ENCODE assay signal across 10 cellular contexts in the genomic region with DNA sequence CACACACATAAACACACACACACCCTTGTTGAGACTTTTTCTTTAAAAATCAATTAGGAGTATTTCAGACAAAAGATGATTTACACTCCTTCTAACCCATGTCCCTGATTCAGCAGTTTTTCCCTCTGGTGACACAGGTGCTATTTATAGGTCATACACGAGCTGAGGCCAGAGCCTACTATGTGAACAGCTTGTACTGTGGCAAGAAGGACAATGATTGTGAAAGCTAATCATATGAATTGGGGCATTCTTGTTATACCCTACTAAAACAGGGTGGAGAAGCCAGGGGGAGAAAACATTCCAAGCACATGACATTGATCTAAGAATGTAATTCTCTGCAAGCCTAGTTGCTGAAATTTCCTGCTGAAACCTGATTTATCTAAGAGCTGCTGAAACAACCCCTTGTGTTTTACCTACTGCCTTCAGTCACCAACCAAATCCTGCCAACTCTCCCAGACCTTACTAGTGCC.
DNase-seq lines count a peak whose midpoint lies in the region; ATAC-seq, FAIRE-seq and TF ChIP-seq lines count a peak whose summit lies in the region.
"Had no signal": no experiment of that assay in that cellular context is flagged by ENCODE, and none has a peak within 500 bp of the region (broad histone marks: within the 10 kb centered on the region; RNA-seq: fewer than 3 reads in every experiment).

No MANE protein-coding gene starts in this region.

- CTCF ChIA-PET in A549 (lab: Yijun Ruan, JAX), result interaction anchor here (1.0 to 2.1 kb wide), 11 partner anchors 12 to 714 kb away, joined by 3 to 12 read pairs (median 3); no protein-coding TSS in a partner anchor
- CTCF ChIA-PET in CD8-positive, alpha-beta T cell (lab: Charles Lee), result interaction anchor here (1.0 kb wide), 1 partner anchor 13 kb away, joined by 3 read pairs; no protein-coding TSS in a partner anchor

- TF ChIP-seq EP300 in A549 (IDR thresholded peaks at IDR 0.05), result no peak

- H3K4me3 ChIP-seq in A549 (no peak overlapping the region), OCI-LY3 (ENCODE audit: low read length) (no peak overlapping the region), fibroblast of lung (replicated peaks in 1 of 4; ENCODE audit: control extremely low read depth in 1 of 4, insufficient read depth in 1 of 4, low read depth in 3 of 4, low read length in 4 of 4) (no peak overlapping the region), muscle layer of duodenum (ENCODE audit: low read depth in 1 of 2, low read length in 2 of 2) (no peak overlapping the region)
- no peak overlapping the region for H3K4me3 ChIP-seq in CD8-positive, alpha-beta T cell (ENCODE audit: low read depth, low read length)

- H3K4me1 Mint-ChIP-seq in CD8-positive, alpha-beta T cell (ENCODE audit: low read depth), result no peaks in the 10 kb centered on the region

- H3K27ac ChIP-seq in A549 (peak overlapping the region; percentile 53 to 61; a peak in 3 of 6 replicates), OCI-LY3 (ENCODE audit: low read length) (no peak overlapping the region), fibroblast of lung (ENCODE audit: insufficient read depth, low read length) (no peak overlapping the region), muscle layer of duodenum (ENCODE audit: low read length) (peak overlapping the region; percentile 53)
- no peak overlapping the region for H3K27ac ChIP-seq in CD8-positive, alpha-beta T cell (ENCODE audit: low read depth, low read length)

- no peak for TF ChIP-seq RAD21 in A549 (conservative IDR thresholded peaks at IDR 0.05 in 1 of 2, IDR thresholded peaks at IDR 0.05 in 1 of 2)

- no peaks in the 10 kb centered on the region for H3K36me3 Mint-ChIP-seq in CD8-positive, alpha-beta T cell

- ATAC-seq in A549 (peak; percentile 38 to 54; a peak in 4 of 6 replicates), HG02938 (IDR thresholded peaks at IDR 0.05; ENCODE audit: unreplicated experiment) (no peak), GM21526 (IDR thresholded peaks at IDR 0.05; ENCODE audit: low FRiP score, unreplicated experiment) (no peak), GM21786 (IDR thresholded peaks at IDR 0.05; ENCODE audit: unreplicated experiment) (no peak)
- no peak for ATAC-seq in CD8-positive, alpha-beta T cell

- H3K4me1 ChIP-seq in A549 (peaks cover 11% of the 10 kb centered on the region; the same call in 2 of the 3 replicates), OCI-LY3 (ENCODE audit: low read length) (peaks cover 26% of the 10 kb centered on the region), fibroblast of lung (ENCODE audit: control insufficient read depth, extremely low read depth, insufficient read depth, low read length) (no peaks in the 10 kb centered on the region), muscle layer of duodenum (ENCODE audit: control insufficient read depth in 1 of 2, insufficient read depth in 2 of 2, low read length in 2 of 2) (peaks cover 0 to 3% of the 10 kb centered on the region in 2 donors)
- no peaks in the 10 kb centered on the region for H3K4me1 ChIP-seq in CD8-positive, alpha-beta T cell (ENCODE audit: insufficient read depth, low read length)

- 43% methylated on average over 1 of the region's 1 CpG for WGBS in A549 (ENCODE audit: missing lambda C conversion rate)

- no peak overlapping the region for H3K9ac ChIP-seq in OCI-LY3 (ENCODE audit: low read length)
- H3K9ac ChIP-seq in fibroblast of lung (ENCODE audit: insufficient read depth, low read length), result no peak overlapping the region

- no peak for TF ChIP-seq CTCF in A549 (IDR thresholded peaks at IDR 0.05)
- no peak for TF ChIP-seq CTCF in OCI-LY3 (IDR thresholded peaks at IDR 0.05; ENCODE audit: low read depth, low read length)
- TF ChIP-seq CTCF in fibroblast of lung (conservative IDR thresholded peaks at IDR 0.05 in 1 of 2, IDR thresholded peaks at IDR 0.05 in 1 of 2; ENCODE audit: low read depth in 1 of 2, low read length in 2 of 2), result no peak
- no peak for TF ChIP-seq CTCF in CD8-positive, alpha-beta T cell (IDR thresholded peaks at IDR 0.05)

- FAIRE-seq in A549 (lab: Jason Lieb, UNC), result no peak

- H3K4me2 ChIP-seq in A549 (peak overlapping the region; percentile 27; the same call in 2 of the 3 replicates), OCI-LY3 (ENCODE audit: low read length) (no peak overlapping the region), fibroblast of lung (ENCODE audit: extremely low read depth, insufficient read depth, low read length) (no peak overlapping the region)

- H3K79me2 ChIP-seq in OCI-LY3 (ENCODE audit: low read length), result no peaks in the 10 kb centered on the region
- no peaks in the 10 kb centered on the region for H3K79me2 ChIP-seq in fibroblast of lung (ENCODE audit: control insufficient read depth, insufficient read depth, low read length)

- H3K27me3 ChIP-seq in OCI-LY3 (ENCODE audit: low read depth, low read length) (0 out of 2 replicates have a peak, but pooled peaks cover 4% of the 10 kb centered on the region), fibroblast of lung (ENCODE audit: control insufficient read depth, insufficient read depth, low read length) (no peaks in the 10 kb centered on the region), muscle layer of duodenum (ENCODE audit: low read depth, low read length) (no peaks in the 10 kb centered on the region)
- no peaks in the 10 kb centered on the region for H3K27me3 ChIP-seq in CD8-positive, alpha-beta T cell (ENCODE audit: insufficient read depth, low read length)
- H3K27me3 ChIP-seq: BE2C had no signal

- no peaks in the 10 kb centered on the region for H3K36me3 ChIP-seq in OCI-LY3 (replicated peaks; ENCODE audit: low read depth, low read length)
- H3K36me3 ChIP-seq in fibroblast of lung (ENCODE audit: control insufficient read depth, insufficient read depth, low read length), result no peaks in the 10 kb centered on the region
- H3K36me3 ChIP-seq in muscle layer of duodenum (ENCODE audit: control insufficient read depth in 1 of 2, insufficient read depth in 2 of 2, low read length in 2 of 2), result no peaks in the 10 kb centered on the region
- no peaks in the 10 kb centered on the region for H3K36me3 ChIP-seq in CD8-positive, alpha-beta T cell (ENCODE audit: insufficient read depth, low read length)
- H3K36me3 ChIP-seq: BE2C had no signal

- intact Hi-C loops in CD8-positive, alpha-beta T cell (cut with DNase I, micrococcal nuclease), result no loop called here

- no peak overlapping the region for H3K27ac Mint-ChIP-seq in CD8-positive, alpha-beta T cell

- H3K9me3 ChIP-seq in A549 (no peaks in the 10 kb centered on the region), OCI-LY3 (ENCODE audit: insufficient read depth, low read length) (no peaks in the 10 kb centered on the region), fibroblast of lung (ENCODE audit: control insufficient read depth, insufficient read depth, low read depth, low read length) (no peaks in the 10 kb centered on the region), muscle layer of duodenum (ENCODE audit: control insufficient read depth in 1 of 2, low read length in 2 of 2) (no peaks in the 10 kb centered on the region)
- H3K9me3 ChIP-seq in CD8-positive, alpha-beta T cell (ENCODE audit: low read length), result no peaks in the 10 kb centered on the region
- H3K9me3 ChIP-seq: BE2C had no signal

- H2AFZ ChIP-seq in OCI-LY3 (ENCODE audit: low read depth, low read length) (peak overlapping the region; percentile 96), fibroblast of lung (ENCODE audit: low read length) (no peak overlapping the region)

- H4K20me1 ChIP-seq in OCI-LY3 (ENCODE audit: insufficient read depth, low read length) (no peaks in the 10 kb centered on the region), fibroblast of lung (ENCODE audit: control insufficient read depth, extremely low read depth, insufficient read depth, low read length) (no peaks in the 10 kb centered on the region)

- no peaks in the 10 kb centered on the region for H3K9me3 Mint-ChIP-seq in CD8-positive, alpha-beta T cell

- no peaks in the 10 kb centered on the region for H3K27me3 Mint-ChIP-seq in CD8-positive, alpha-beta T cell (ENCODE audit: low read depth)

- DNase-seq in A549 (ENCODE audit: low read depth in 1 of 2, low spot score in 1 of 2) (peak in 1 of 2 experiments; percentile 19), fibroblast of lung (ENCODE audit: low read depth in 2 of 2) (peak; percentile 68 to 84)
- DNase-seq in CD8-positive, alpha-beta T cell, result no peak
- DNase-seq: activated CD4-positive, CD25-positive, alpha-beta regulatory T cell treated with anti-CD3 and anti-CD28 coated beads, Interleukin-2, amount 50 U/mL, for 72 hours had no signal

- POLR2A ChIA-PET in A549 (lab: Yijun Ruan, JAX), result interaction anchor here (1.2 kb wide), 1 partner anchor 470 kb away, joined by 4 read pairs; a partner anchor contains a TSS
- POLR2A ChIA-PET in CD8-positive, alpha-beta T cell (lab: Charles Lee), result no interaction called here

- no peak overlapping the region for H3K4me3 Mint-ChIP-seq in CD8-positive, alpha-beta T cell

- no peak for TF ChIP-seq POLR2A in A549 (IDR thresholded peaks at IDR 0.05; ENCODE audit: low read length)

TF ChIP-seq in A549, 52 proteins besides CTCF, POLR2A, EP300 and RAD21:
- peak; percentile 93 for TF ChIP-seq MAFK (IDR thresholded peaks at IDR 0.05; ENCODE audit: partially characterized antibody)
- TF ChIP-seq, protein P1, sequence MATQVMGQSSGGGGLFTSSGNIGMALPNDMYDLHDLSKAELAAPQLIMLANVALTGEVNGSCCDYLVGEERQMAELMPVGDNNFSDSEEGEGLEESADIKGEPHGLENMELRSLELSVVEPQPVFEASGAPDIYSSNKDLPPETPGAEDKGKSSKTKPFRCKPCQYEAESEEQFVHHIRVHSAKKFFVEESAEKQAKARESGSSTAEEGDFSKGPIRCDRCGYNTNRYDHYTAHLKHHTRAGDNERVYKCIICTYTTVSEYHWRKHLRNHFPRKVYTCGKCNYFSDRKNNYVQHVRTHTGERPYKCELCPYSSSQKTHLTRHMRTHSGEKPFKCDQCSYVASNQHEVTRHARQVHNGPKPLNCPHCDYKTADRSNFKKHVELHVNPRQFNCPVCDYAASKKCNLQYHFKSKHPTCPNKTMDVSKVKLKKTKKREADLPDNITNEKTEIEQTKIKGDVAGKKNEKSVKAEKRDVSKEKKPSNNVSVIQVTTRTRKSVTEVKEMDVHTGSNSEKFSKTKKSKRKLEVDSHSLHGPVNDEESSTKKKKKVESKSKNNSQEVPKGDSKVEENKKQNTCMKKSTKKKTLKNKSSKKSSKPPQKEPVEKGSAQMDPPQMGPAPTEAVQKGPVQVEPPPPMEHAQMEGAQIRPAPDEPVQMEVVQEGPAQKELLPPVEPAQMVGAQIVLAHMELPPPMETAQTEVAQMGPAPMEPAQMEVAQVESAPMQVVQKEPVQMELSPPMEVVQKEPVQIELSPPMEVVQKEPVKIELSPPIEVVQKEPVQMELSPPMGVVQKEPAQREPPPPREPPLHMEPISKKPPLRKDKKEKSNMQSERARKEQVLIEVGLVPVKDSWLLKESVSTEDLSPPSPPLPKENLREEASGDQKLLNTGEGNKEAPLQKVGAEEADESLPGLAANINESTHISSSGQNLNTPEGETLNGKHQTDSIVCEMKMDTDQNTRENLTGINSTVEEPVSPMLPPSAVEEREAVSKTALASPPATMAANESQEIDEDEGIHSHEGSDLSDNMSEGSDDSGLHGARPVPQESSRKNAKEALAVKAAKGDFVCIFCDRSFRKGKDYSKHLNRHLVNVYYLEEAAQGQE (IDR thresholded peaks at IDR 0.05), result no peak
- no peak for TF ChIP-seq CBX8 (IDR thresholded peaks at IDR 0.05)
- no peak for TF ChIP-seq ZSCAN20 (CRISPR knock-in tag; IDR thresholded peaks at IDR 0.05)

Comparison
In these comparisons a context has a peak if more than half of its experiments do, and no peak if none do; other contexts are left out.
1. ATAC-seq: peak in A549 (2 of 2); none in CD8-positive, alpha-beta T cell (single experiment), HG02938 (single experiment), GM21526 (single experiment) and GM21786 (single experiment).
2. DNase-seq: peak in fibroblast of lung (2 of 2); none in CD8-positive, alpha-beta T cell (0 of 7).
3. H3K27ac ChIP-seq: peak in A549 (2 of 2) and muscle layer of duodenum (single experiment); none in OCI-LY3 (single experiment), fibroblast of lung (single experiment) and CD8-positive, alpha-beta T cell (single experiment).